Comparison of ENCODE assay signal across 13 cellular contexts in the genomic region with DNA sequence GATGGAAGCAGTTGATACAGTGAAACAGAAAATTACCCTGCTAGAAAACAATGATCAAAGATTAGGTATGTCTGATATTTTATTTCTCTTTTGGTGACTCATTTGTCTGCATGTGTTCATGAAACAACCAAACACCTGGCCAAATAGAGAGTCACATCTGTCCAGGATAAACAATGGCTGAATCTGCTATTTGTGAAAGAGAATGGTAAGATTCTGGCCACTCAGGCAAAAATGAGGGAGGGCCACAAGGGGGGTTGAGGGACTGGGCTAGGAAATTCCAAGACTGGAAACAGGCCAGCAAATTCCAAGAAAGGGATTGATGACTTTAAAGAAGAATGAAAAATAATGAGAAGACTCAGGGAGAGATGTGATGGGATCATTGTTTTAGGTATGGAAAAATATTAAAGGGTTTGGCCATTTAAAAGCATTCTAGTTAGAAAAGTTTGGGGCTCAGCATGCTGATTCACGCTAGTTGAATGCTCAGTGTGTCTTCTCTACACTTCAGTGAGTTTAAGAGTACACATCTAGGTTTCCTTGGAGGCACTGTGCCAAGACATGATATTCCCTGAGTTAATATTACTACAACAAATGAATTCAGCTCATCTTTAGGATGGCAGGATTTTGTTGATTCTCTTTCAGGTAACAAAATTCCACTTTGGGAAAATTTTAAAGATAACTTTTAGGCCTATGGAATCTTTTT. TPM values are rescaled to one million over a fixed set of nuclear protein-coding genes. Genes with fewer than 3 reads are reported as not detected.
DNase-seq lines count a peak whose midpoint lies in the region; ATAC-seq, FAIRE-seq and TF ChIP-seq lines count a peak whose summit lies in the region.
"Had no signal": no experiment of that assay in that cellular context is flagged by ENCODE, and none has a peak within 500 bp of the region (broad histone marks: within the 10 kb centered on the region; RNA-seq: fewer than 3 reads in every experiment).

No MANE protein-coding gene starts in this region.

- no peaks in the 10 kb centered on the region for H3K27me3 ChIP-seq in RWPE2 (ENCODE audit: insufficient read depth, poor library complexity, severe bottlenecking)
- no peaks in the 10 kb centered on the region for H3K27me3 ChIP-seq in foreskin keratinocyte
- no peaks in the 10 kb centered on the region for H3K27me3 ChIP-seq in thyroid gland
- H3K27me3 ChIP-seq: SJCRH30 had no signal

- H3K4me3 Mint-ChIP-seq in activated naive CD8-positive, alpha-beta T cell: no peak overlapping the region
- H3K4me3 Mint-ChIP-seq in activated naive CD8-positive, alpha-beta T cell treated with anti-CD3 and anti-CD28 coated beads for 36 hours: no peak overlapping the region
- H3K4me3 Mint-ChIP-seq in mesothelial cell of epicardium: no peak overlapping the region

- H3K4me1 ChIP-seq in RWPE2 (ENCODE audit: insufficient read depth, poor library complexity, severe bottlenecking) (peaks cover 7% of the 10 kb centered on the region), foreskin keratinocyte (peaks cover 9% of the 10 kb centered on the region), thyroid gland (peaks cover 9 to 20% of the 10 kb centered on the region in 2 donors)

- DNase-seq in activated naive CD8-positive, alpha-beta T cell treated with anti-CD3 and anti-CD28 coated beads for 36 hours: no peak
- DNase-seq in RWPE2 (ENCODE audit: low spot score) (no peak), foreskin keratinocyte (peak; percentile 56), thyroid gland (peak; percentile 25 to 48), mesothelial cell of epicardium (ENCODE audit: low spot score in 2 of 2, unreplicated experiment in 2 of 2) (no peak), D721Med (ENCODE audit: insufficient read length, low spot score) (no peak)
- DNase-seq: GDM1, Karpas-422, NCI-H226, SJCRH30 had no signal

- H3K27me3 Mint-ChIP-seq in activated naive CD8-positive, alpha-beta T cell: no peaks in the 10 kb centered on the region
- no peaks in the 10 kb centered on the region for H3K27me3 Mint-ChIP-seq in activated naive CD8-positive, alpha-beta T cell treated with anti-CD3 and anti-CD28 coated beads for 36 hours
- H3K27me3 Mint-ChIP-seq in mesothelial cell of epicardium (ENCODE audit: low read depth): no peaks in the 10 kb centered on the region

- peaks cover 10% of the 10 kb centered on the region for H3K36me3 Mint-ChIP-seq in activated naive CD8-positive, alpha-beta T cell
- peaks cover 23% of the 10 kb centered on the region for H3K36me3 Mint-ChIP-seq in activated naive CD8-positive, alpha-beta T cell treated with anti-CD3 and anti-CD28 coated beads for 36 hours
- peaks cover 25% of the 10 kb centered on the region for H3K36me3 Mint-ChIP-seq in mesothelial cell of epicardium

- H3K4me3 ChIP-seq in RWPE2 (ENCODE audit: severe bottlenecking) (no peak overlapping the region), thyroid gland (replicated peaks in 1 of 3) (no peak overlapping the region)
- H3K4me3 ChIP-seq: SJCRH30 had no signal

- no peak for FAIRE-seq in D721Med (lab: Jason Lieb, UNC)
- FAIRE-seq: keratinocyte had no signal

- no peaks in the 10 kb centered on the region for H3K9me3 Mint-ChIP-seq in activated naive CD8-positive, alpha-beta T cell (ENCODE audit: low read depth)
- no peaks in the 10 kb centered on the region for H3K9me3 Mint-ChIP-seq in activated naive CD8-positive, alpha-beta T cell treated with anti-CD3 and anti-CD28 coated beads for 36 hours
- no peaks in the 10 kb centered on the region for H3K9me3 Mint-ChIP-seq in mesothelial cell of epicardium

- H3K9me3 ChIP-seq in RWPE2 (ENCODE audit: severe bottlenecking) (no peaks in the 10 kb centered on the region), thyroid gland (no peaks in the 10 kb centered on the region)
- H3K9me3 ChIP-seq: SJCRH30 had no signal

- TF ChIP-seq CTCF in RWPE2 (IDR thresholded peaks at IDR 0.05; ENCODE audit: poor library complexity, severe bottlenecking) (no peak), foreskin keratinocyte (conservative IDR thresholded peaks at IDR 0.05) (no peak), thyroid gland (IDR thresholded peaks at IDR 0.05) (no peak), mesothelial cell of epicardium (IDR thresholded peaks at IDR 0.05; ENCODE audit: unreplicated experiment) (no peak), D721Med (IDR thresholded peaks at IDR 0.05; ENCODE audit: insufficient read depth, missing control alignments) (no peak)

- intact Hi-C loops in thyroid gland (cut with DNase I): no loop called here

- peak overlapping the region; percentile 63 for H3K27ac ChIP-seq in RWPE2 (ENCODE audit: poor library complexity, severe bottlenecking)
- no peak overlapping the region for H3K27ac ChIP-seq in foreskin keratinocyte
- H3K27ac ChIP-seq in thyroid gland: peak overlapping the region; percentile 16 to 66 (median 65)
- H3K27ac ChIP-seq: SJCRH30 had no signal

- H3K36me3 ChIP-seq in RWPE2 (ENCODE audit: low read depth) (no peaks in the 10 kb centered on the region), thyroid gland (no peaks in the 10 kb centered on the region)
- H3K36me3 ChIP-seq: SJCRH30 had no signal

- H3K27ac Mint-ChIP-seq in activated naive CD8-positive, alpha-beta T cell: peak overlapping the region; percentile 47
- no peak overlapping the region for H3K27ac Mint-ChIP-seq in activated naive CD8-positive, alpha-beta T cell treated with anti-CD3 and anti-CD28 coated beads for 36 hours
- no peak overlapping the region for H3K27ac Mint-ChIP-seq in mesothelial cell of epicardium

- ATAC-seq in RWPE2 (ENCODE audit: low read depth): peak; percentile 76
- ATAC-seq in foreskin keratinocyte: peak; percentile 84
- no peak for ATAC-seq in HG03139 (IDR thresholded peaks at IDR 0.05; ENCODE audit: unreplicated experiment)

- H3K4me1 Mint-ChIP-seq in activated naive CD8-positive, alpha-beta T cell (ENCODE audit: low read depth): peaks cover 13% of the 10 kb centered on the region
- peaks cover 13% of the 10 kb centered on the region for H3K4me1 Mint-ChIP-seq in activated naive CD8-positive, alpha-beta T cell treated with anti-CD3 and anti-CD28 coated beads for 36 hours
- peaks cover 4% of the 10 kb centered on the region for H3K4me1 Mint-ChIP-seq in mesothelial cell of epicardium

- WGBS in thyroid gland, 2 donors: 27 to 34% methylated on average over 1 of the region's 1 CpG

- TF ChIP-seq POLR2A in thyroid gland (IDR thresholded peaks at IDR 0.05): no peak

RNA-seq across cellular contexts. Expression of a gene that starts 44.9 kb away (rescaled TPM):
- total RNA-seq in activated naive CD8-positive, alpha-beta T cell treated with anti-CD3 and anti-CD28 coated beads for 36 hours: 10 to 100 TPM; 23.7 to 24.4 TPM
- total RNA-seq in foreskin keratinocyte (3.4 TPM in 2 replicates), thyroid gland (1 to 10 TPM; 3.1 to 5.9 (median 4.0) TPM), mesothelial cell of epicardium (45.6 to 47.6 TPM (median 46.6 TPM) in 3 replicates)
- 1.3 and 1.4 TPM in 2 replicates for polyA plus RNA-seq in foreskin keratinocyte

Comparison
In these comparisons a context has a peak if more than half of its experiments do, and no peak if none do; other contexts are left out.
1. DNase-seq: peak in foreskin keratinocyte (2 of 2) and thyroid gland (2 of 2); none in activated naive CD8-positive, alpha-beta T cell treated with anti-CD3 and anti-CD28 coated beads for 36 hours (single experiment), RWPE2 (single experiment), mesothelial cell of epicardium (0 of 2) and D721Med (single experiment).